25 cellular contexts compared by ENCODE assay signal in the genomic region with DNA sequence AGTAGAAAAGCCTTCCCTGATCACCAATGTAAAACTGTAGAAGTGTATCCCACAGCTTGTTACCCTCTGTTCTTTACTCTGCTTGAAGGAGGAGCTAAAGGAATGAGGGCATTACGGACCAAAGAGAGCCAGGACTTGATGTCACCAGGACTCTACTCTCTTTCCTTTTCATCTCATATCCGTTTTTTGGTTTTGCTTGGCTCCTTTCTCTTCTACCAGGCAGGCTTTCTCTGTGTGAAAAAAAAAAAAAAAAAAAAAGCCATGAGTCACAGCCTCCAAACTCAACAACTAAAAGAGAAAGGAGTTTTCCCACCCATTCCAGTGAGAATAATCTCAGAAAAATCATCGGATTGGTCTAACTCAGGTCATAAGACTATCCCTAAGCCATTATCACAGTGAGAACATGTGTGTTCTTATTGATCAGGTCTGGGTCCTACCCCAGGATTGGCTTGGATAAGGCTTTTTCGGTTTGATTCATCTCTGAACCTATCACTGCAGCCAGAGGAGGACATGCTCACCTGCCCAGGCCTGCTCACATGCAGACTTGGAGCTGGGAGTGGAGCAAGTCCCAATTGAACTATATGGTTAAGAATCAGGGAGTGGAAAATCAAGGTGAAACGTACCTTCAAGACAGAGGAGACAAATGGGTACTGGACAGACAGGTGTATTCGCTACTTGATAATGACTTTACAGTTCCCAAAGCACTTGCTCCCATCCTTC. TPM values are rescaled to one million over a fixed set of nuclear protein-coding genes. Genes with fewer than 3 reads are reported as not detected.
DNase-seq lines count a peak whose midpoint lies in the region; ATAC-seq, FAIRE-seq and TF ChIP-seq lines count a peak whose summit lies in the region.
"Had no signal": no experiment of that assay in that cellular context is flagged by ENCODE, and none has a peak within 500 bp of the region (broad histone marks: within the 10 kb centered on the region; RNA-seq: fewer than 3 reads in every experiment).

No MANE protein-coding gene starts in this region.

- H3K27me3 Mint-ChIP-seq in brain: peaks cover 3% of the 10 kb centered on the region

- intact Hi-C loops in left ventricle myocardium superior (cut with micrococcal nuclease): no loop called here
- intact Hi-C loops in Right ventricle myocardium superior (cut with DNase I): no loop called here

- H3K36me3 Mint-ChIP-seq in brain: no peaks in the 10 kb centered on the region

- no peak for DNase-seq in left ventricle myocardium superior
- no peak for DNase-seq in Right ventricle myocardium superior
- DNase-seq in fibroblast of the aortic adventitia (ENCODE audit: low read depth): peak; percentile 34
- DNase-seq in superior temporal gyrus (ENCODE audit: extremely low spot score): peak; percentile 40
- DNase-seq in iPS-NIHi7 (ENCODE audit: extremely low spot score): no peak
- DNase-seq in H4 (ENCODE audit: low spot score): no peak
- DNase-seq in H54 (ENCODE audit: insufficient read length, low spot score): no peak
- DNase-seq: Caco-2; CD4-positive, alpha-beta T cell; DMS79 treated with DMSO at 0.1 percent for 48 hours; GM23248; HCEC 1CT; KBM-7; NCI-H1092; NCI-H1436; NCI-H187 treated with DMSO at 0.1 percent for 48 hours; NCI-H2107; NCI-H2227 treated with DMSO at 0.1 percent for 48 hours; NCI-H510A treated with DMSO at 0.1 percent for 48 hours; NK-92 treated with Interleukin-12 subunit alpha and Interleukin-12 subunit beta, amount 100 ng/mL, for 24 hours had no signal

- FAIRE-seq in H54 (lab: Jason Lieb, UNC): no peak
- FAIRE-seq: HepG2 had no signal

- H3K4me3 ChIP-seq in fibroblast of the aortic adventitia (ENCODE audit: low read depth, low read length): no peak overlapping the region
- H3K4me3 ChIP-seq: GM23248, SJSA1 had no signal

- H3K4me3 Mint-ChIP-seq in brain: no peak overlapping the region
- H3K4me3 Mint-ChIP-seq: CD4-positive, alpha-beta T cell had no signal

- peak; percentile 44 for ATAC-seq in left ventricle myocardium superior
- ATAC-seq in Right ventricle myocardium superior (ENCODE audit: poor library complexity): no peak
- ATAC-seq: HepG2, Panc1 had no signal

- peak overlapping the region in 3 of 5 experiments; percentile 28 to 97 (median 42) for H3K27ac Mint-ChIP-seq in brain
- H3K27ac Mint-ChIP-seq: CD4-positive, alpha-beta T cell had no signal

- TF ChIP-seq CTCF in brain (conservative IDR thresholded peaks at IDR 0.05) (no peak), fibroblast of the aortic adventitia (IDR thresholded peaks at IDR 0.05; ENCODE audit: insufficient read depth, low read length) (no peak)

- H3K9me3 Mint-ChIP-seq in brain: peaks cover 0 to 3% (median 0%) of the 10 kb centered on the region in 5 experiments
- H3K9me3 Mint-ChIP-seq: CD4-positive, alpha-beta T cell had no signal

- peaks cover 31% of the 10 kb centered on the region for H3K4me1 Mint-ChIP-seq in brain

- TF ChIP-seq POLR2A in H54 (IDR thresholded peaks at IDR 0.05; ENCODE audit: low read depth, low read length): no peak

RNA-seq across cellular contexts. Expression of a gene that starts 19.4 kb away (rescaled TPM):
- total RNA-seq in left ventricle myocardium superior: 0.35 TPM
- 0.13 TPM for total RNA-seq in Right ventricle myocardium superior
- polyA plus RNA-seq in brain (ENCODE audit: insufficient read depth, low read depth, low replicate concordance): 0.97 TPM
- total RNA-seq in fibroblast of the aortic adventitia (ENCODE audit: low replicate concordance): not detected in 2 replicates
- not detected in 2 replicates for total RNA-seq in H4 (2014; rRNA removed; shearing (Covaris generic))
- total RNA-seq: Caco-2; CD4-positive, alpha-beta T cell; GM23248; HepG2; SJSA1 had no signal
- polyA plus RNA-seq: BJ, GM23248, HepG2 had no signal

Comparison
In these comparisons a context has a peak if more than half of its experiments do, and no peak if none do; other contexts are left out.
1. DNase-seq: peak in fibroblast of the aortic adventitia (single experiment) and superior temporal gyrus (single experiment); none in left ventricle myocardium superior (single experiment), Right ventricle myocardium superior (single experiment), iPS-NIHi7 (single experiment), H4 (single experiment) and H54 (single experiment).